1 cellular context compared by ENCODE assay signal in the genomic region with DNA sequence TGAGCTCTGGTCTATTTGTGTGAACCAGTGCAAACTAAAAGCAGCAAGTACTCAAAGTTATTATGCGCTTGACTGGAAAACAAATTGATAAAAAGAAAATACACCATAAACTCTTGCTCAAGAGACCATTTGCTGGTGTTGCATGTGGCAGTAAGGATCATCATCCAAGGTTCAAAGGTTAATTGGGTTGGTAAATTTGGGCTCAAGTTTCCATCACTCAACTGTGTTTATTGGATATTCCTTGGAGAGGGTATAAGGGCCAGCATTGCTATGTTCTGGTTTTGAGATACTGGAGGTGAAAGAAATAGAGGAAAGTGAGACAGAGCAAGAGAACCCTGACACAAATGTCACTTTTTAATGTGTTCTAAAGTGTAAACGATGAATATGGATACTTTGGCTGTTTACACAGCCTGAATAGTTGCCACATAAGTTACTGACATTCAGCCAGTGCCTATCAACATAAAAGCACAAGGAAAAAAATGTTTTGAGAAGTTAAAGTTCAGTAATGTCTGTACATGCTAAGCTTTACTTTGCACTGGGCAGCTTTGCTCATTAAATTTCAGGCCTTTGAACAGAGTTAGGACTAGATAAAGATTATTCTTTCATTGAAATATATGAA.
TF ChIP-seq lines count a peak whose summit lies in the region.

No MANE protein-coding gene starts in this region.

TF ChIP-seq in GM23338, 12 proteins besides CTCF, POLR2A, EP300 and RAD21 (continued from another document):
- TF ChIP-seq, protein P1, sequence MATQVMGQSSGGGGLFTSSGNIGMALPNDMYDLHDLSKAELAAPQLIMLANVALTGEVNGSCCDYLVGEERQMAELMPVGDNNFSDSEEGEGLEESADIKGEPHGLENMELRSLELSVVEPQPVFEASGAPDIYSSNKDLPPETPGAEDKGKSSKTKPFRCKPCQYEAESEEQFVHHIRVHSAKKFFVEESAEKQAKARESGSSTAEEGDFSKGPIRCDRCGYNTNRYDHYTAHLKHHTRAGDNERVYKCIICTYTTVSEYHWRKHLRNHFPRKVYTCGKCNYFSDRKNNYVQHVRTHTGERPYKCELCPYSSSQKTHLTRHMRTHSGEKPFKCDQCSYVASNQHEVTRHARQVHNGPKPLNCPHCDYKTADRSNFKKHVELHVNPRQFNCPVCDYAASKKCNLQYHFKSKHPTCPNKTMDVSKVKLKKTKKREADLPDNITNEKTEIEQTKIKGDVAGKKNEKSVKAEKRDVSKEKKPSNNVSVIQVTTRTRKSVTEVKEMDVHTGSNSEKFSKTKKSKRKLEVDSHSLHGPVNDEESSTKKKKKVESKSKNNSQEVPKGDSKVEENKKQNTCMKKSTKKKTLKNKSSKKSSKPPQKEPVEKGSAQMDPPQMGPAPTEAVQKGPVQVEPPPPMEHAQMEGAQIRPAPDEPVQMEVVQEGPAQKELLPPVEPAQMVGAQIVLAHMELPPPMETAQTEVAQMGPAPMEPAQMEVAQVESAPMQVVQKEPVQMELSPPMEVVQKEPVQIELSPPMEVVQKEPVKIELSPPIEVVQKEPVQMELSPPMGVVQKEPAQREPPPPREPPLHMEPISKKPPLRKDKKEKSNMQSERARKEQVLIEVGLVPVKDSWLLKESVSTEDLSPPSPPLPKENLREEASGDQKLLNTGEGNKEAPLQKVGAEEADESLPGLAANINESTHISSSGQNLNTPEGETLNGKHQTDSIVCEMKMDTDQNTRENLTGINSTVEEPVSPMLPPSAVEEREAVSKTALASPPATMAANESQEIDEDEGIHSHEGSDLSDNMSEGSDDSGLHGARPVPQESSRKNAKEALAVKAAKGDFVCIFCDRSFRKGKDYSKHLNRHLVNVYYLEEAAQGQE (IDR thresholded peaks at IDR 0.05; ENCODE audit: unreplicated experiment) = no peak
- TF ChIP-seq POLR2AphosphoS5 (IDR thresholded peaks at IDR 0.05; ENCODE audit: low read depth) (no peak), EZH2phosphoT487 (IDR thresholded peaks at IDR 0.05; ENCODE audit: unreplicated experiment) (no peak), ZNF331 (CRISPR knock-in tag; IDR thresholded peaks at IDR 0.05; ENCODE audit: low read depth) (no peak), EZH2 (IDR thresholded peaks at IDR 0.05; ENCODE audit: low read depth, unreplicated experiment) (no peak), NANOG (IDR thresholded peaks at IDR 0.05; ENCODE audit: borderline replicate concordance) (no peak), STAT1 (IDR thresholded peaks at IDR 0.05; ENCODE audit: unreplicated experiment) (no peak)
